ENCODE assay signal across 1 cellular context in genomic region chr3:115146418-115147328, GRCh38.
TF ChIP-seq lines count a peak whose summit lies in the region.

ZBTB20 (minus strand) TSS chr3:115147288.

TF ChIP-seq in SK-N-SH treated with all-trans-retinoic acid at 6 μM for 48 hours, 23 proteins besides CTCF, POLR2A, EP300 and RAD21 (continued from another document):
- TF ChIP-seq TSHZ2 (CRISPR knock-in tag; IDR thresholded peaks at IDR 0.05), result 0 out of 2 replicates have a peak, but pooled peaks have one; percentile 17
